ENCODE assay signal across 17 cellular contexts in the genomic region with DNA sequence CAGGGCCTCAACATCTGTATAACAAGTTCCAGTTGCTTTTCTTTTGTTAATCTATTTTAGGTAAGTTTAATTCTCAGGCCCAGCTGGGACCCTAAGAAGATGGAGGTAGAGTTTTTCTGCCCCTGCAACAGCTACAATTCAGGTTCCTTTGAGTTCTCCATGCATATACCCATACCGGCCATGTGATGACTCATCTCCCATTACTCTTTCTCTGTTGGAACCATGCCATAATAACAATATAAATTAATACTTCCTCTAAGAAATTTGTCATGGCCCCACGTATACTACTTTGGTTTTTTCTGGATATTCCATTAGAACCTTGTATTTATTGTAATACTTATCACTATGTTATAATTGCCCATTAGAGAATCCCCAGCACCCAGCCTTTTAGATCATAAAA. TPM values are rescaled to one million over a fixed set of nuclear protein-coding genes. Genes with fewer than 3 reads are reported as not detected.
A peak's percentile ranks its signal among the peaks of the same experiment; 100 is the strongest.
DNase-seq lines count a peak whose midpoint lies in the region; ATAC-seq, FAIRE-seq and TF ChIP-seq lines count a peak whose summit lies in the region.
"Had no signal": no experiment of that assay in that cellular context is flagged by ENCODE, and none has a peak within 500 bp of the region (broad histone marks: within the 10 kb centered on the region; RNA-seq: fewer than 3 reads in every experiment).

No MANE protein-coding gene starts in this region.

- H3K36me3 ChIP-seq in ACC112 (ENCODE audit: insufficient read depth, low read length): no peaks in the 10 kb centered on the region
- no peaks in the 10 kb centered on the region for H3K36me3 ChIP-seq in astrocyte (ENCODE audit: insufficient read depth, low read length)
- H3K36me3 ChIP-seq in upper lobe of right lung: no peaks in the 10 kb centered on the region
- H3K36me3 ChIP-seq: HAP-1, right lobe of liver had no signal

- FAIRE-seq in astrocyte (lab: Jason Lieb, UNC) (no peak), HTR-8/SVneo (lab: Jason Lieb, UNC) (no peak)

- no peak overlapping the region for H3K9ac ChIP-seq in astrocyte (ENCODE audit: low read length)

- no peaks in the 10 kb centered on the region for H3K9me3 ChIP-seq in astrocyte (ENCODE audit: insufficient read depth, low read depth, low read length)
- H3K9me3 ChIP-seq in upper lobe of right lung: no peaks in the 10 kb centered on the region
- H3K9me3 ChIP-seq: HAP-1, right lobe of liver had no signal

- TF ChIP-seq CTCF in astrocyte (IDR thresholded peaks at IDR 0.05; ENCODE audit: insufficient read depth, low read depth, low read length): no peak
- TF ChIP-seq CTCF in upper lobe of right lung (IDR thresholded peaks at IDR 0.05): no peak

- H3K4me1 Mint-ChIP-seq in astrocyte (ENCODE audit: low read depth, unreplicated experiment): peaks cover 23% of the 10 kb centered on the region
- H3K4me1 Mint-ChIP-seq in activated naive CD8-positive, alpha-beta T cell treated with anti-CD3 and anti-CD28 coated beads for 36 hours: peaks cover 9% of the 10 kb centered on the region

- peak; percentile 12 for DNase-seq in HPDE6-E6E7 (ENCODE audit: extremely low spot score)
- DNase-seq in astrocyte (ENCODE audit: low read depth): no peak
- DNase-seq in iris pigment epithelial cell (ENCODE audit: low read depth): peak; percentile 40
- DNase-seq in activated CD4-positive, CD25-positive, alpha-beta regulatory T cell treated with anti-CD3 and anti-CD28 coated beads, Interleukin-2, amount 50 U/mL, for 72 hours: no peak
- DNase-seq in HTR-8/SVneo (ENCODE audit: insufficient read length, low spot score): no peak
- no peak for DNase-seq in activated naive CD8-positive, alpha-beta T cell treated with anti-CD3 and anti-CD28 coated beads for 36 hours
- no peak for DNase-seq in upper lobe of right lung
- DNase-seq: activated CD4-positive, alpha-beta T cell treated with anti-CD3 and anti-CD28 coated beads for 36 hours; activated CD8-positive, alpha-beta memory T cell treated with anti-CD3 and anti-CD28 coated beads, Interleukin-2, amount 50 U/mL, for 4 hours; aorta; Calu3; NCI-H1105; right lobe of liver had no signal

- no peak for ATAC-seq in upper lobe of right lung
- ATAC-seq: activated CD4-positive, alpha-beta T cell treated with anti-CD3 and anti-CD28 coated beads for 36 hours; right lobe of liver; Right ventricle myocardium inferior had no signal

- no peak overlapping the region for H3K4me2 ChIP-seq in astrocyte (ENCODE audit: low read length)

- no peaks in the 10 kb centered on the region for H3K27me3 Mint-ChIP-seq in astrocyte (ENCODE audit: low read depth, unreplicated experiment)
- H3K27me3 Mint-ChIP-seq in activated naive CD8-positive, alpha-beta T cell treated with anti-CD3 and anti-CD28 coated beads for 36 hours: peaks cover 63% of the 10 kb centered on the region

- peaks cover 10% of the 10 kb centered on the region for H3K79me2 ChIP-seq in ACC112 (ENCODE audit: control insufficient read depth, insufficient read depth, low read length, unreplicated experiment)
- H3K79me2 ChIP-seq in astrocyte (ENCODE audit: insufficient read depth, low read length): peaks cover 17% of the 10 kb centered on the region

- H3K27ac ChIP-seq in ACC112 (ENCODE audit: low read depth, low read length) (no peak overlapping the region), astrocyte (ENCODE audit: low read depth, low read length) (no peak overlapping the region), upper lobe of right lung (no peak overlapping the region)
- H3K27ac ChIP-seq: right lobe of liver had no signal

- no peak overlapping the region for H3K4me3 Mint-ChIP-seq in astrocyte (ENCODE audit: unreplicated experiment)
- no peak overlapping the region for H3K4me3 Mint-ChIP-seq in activated naive CD8-positive, alpha-beta T cell treated with anti-CD3 and anti-CD28 coated beads for 36 hours
- H3K4me3 Mint-ChIP-seq: activated CD4-positive, alpha-beta T cell treated with anti-CD3 and anti-CD28 coated beads for 36 hours had no signal

- no peaks in the 10 kb centered on the region for H3K9me3 Mint-ChIP-seq in astrocyte (ENCODE audit: unreplicated experiment)
- H3K9me3 Mint-ChIP-seq in activated naive CD8-positive, alpha-beta T cell treated with anti-CD3 and anti-CD28 coated beads for 36 hours: no peaks in the 10 kb centered on the region

- H4K20me1 ChIP-seq in astrocyte (ENCODE audit: insufficient read depth, low read length): no peaks in the 10 kb centered on the region

- no peaks in the 10 kb centered on the region for H3K36me3 Mint-ChIP-seq in astrocyte (ENCODE audit: low read depth, unreplicated experiment)
- no peaks in the 10 kb centered on the region for H3K36me3 Mint-ChIP-seq in activated naive CD8-positive, alpha-beta T cell treated with anti-CD3 and anti-CD28 coated beads for 36 hours
- H3K36me3 Mint-ChIP-seq: IgD-negative memory B cell had no signal

- H3K27me3 ChIP-seq in ACC112 (ENCODE audit: insufficient read depth, low read length): no peaks in the 10 kb centered on the region
- H3K27me3 ChIP-seq in astrocyte (ENCODE audit: insufficient read depth, low read length): no peaks in the 10 kb centered on the region
- no peaks in the 10 kb centered on the region for H3K27me3 ChIP-seq in upper lobe of right lung
- H3K27me3 ChIP-seq: right lobe of liver had no signal

- H2AFZ ChIP-seq in ACC112 (ENCODE audit: low read length, unreplicated experiment): peak overlapping the region; percentile 64
- H2AFZ ChIP-seq in astrocyte (ENCODE audit: low read depth, low read length): no peak overlapping the region

- H3K27ac Mint-ChIP-seq in astrocyte (ENCODE audit: unreplicated experiment): peak overlapping the region; percentile 41
- no peak overlapping the region for H3K27ac Mint-ChIP-seq in activated naive CD8-positive, alpha-beta T cell treated with anti-CD3 and anti-CD28 coated beads for 36 hours
- H3K27ac Mint-ChIP-seq: activated CD4-positive, alpha-beta T cell treated with anti-CD3 and anti-CD28 coated beads for 36 hours; IgD-negative memory B cell had no signal

- H3K4me3 ChIP-seq in ACC112 (ENCODE audit: low read depth, low read length) (peak overlapping the region; percentile 11; the same call in 1 of the 2 replicates), astrocyte (ENCODE audit: insufficient read depth, low read depth, low read length) (no peak overlapping the region), upper lobe of right lung (no peak overlapping the region)
- H3K4me3 ChIP-seq: HAP-1 had no signal

- intact Hi-C loops in upper lobe of right lung (cut with DNase I): no loop called here

- H3K4me1 ChIP-seq in ACC112 (ENCODE audit: control insufficient read depth, insufficient read depth, low read length, unreplicated experiment) (peaks cover 10% of the 10 kb centered on the region), astrocyte (ENCODE audit: insufficient read depth, low read length) (peaks cover 4% of the 10 kb centered on the region), upper lobe of right lung (no peaks in the 10 kb centered on the region)

RNA-seq across cellular contexts. Expression of gene INTU, which starts 1.3 kb away (rescaled TPM):
- total RNA-seq in astrocyte: 21.9 and 25.1 TPM in 2 replicates
- under 1 TPM; 0.32 to 0.35 TPM for total RNA-seq in activated naive CD8-positive, alpha-beta T cell treated with anti-CD3 and anti-CD28 coated beads for 36 hours
- total RNA-seq in upper lobe of right lung: 11.4 TPM

Comparison
In these comparisons a context has a peak if more than half of its experiments do, and no peak if none do; other contexts are left out.
1. DNase-seq: peak in HPDE6-E6E7 (single experiment) and iris pigment epithelial cell (single experiment); none in astrocyte (single experiment), activated CD4-positive, CD25-positive, alpha-beta regulatory T cell treated with anti-CD3 and anti-CD28 coated beads, Interleukin-2, amount 50 U/mL, for 72 hours (single experiment), HTR-8/SVneo (single experiment), activated naive CD8-positive, alpha-beta T cell treated with anti-CD3 and anti-CD28 coated beads for 36 hours (single experiment) and upper lobe of right lung (single experiment).